In genomic region chr7:98165827-98166667, GRCh38 we compare ENCODE assay signal across 8 cellular contexts. TPM values are rescaled to one million over a fixed set of nuclear protein-coding genes. Genes with fewer than 3 reads are reported as not detected.
DNase-seq lines count a peak whose midpoint lies in the region; ATAC-seq and TF ChIP-seq lines count a peak whose summit lies in the region.

No MANE protein-coding gene starts in this region.

- H3K79me2 ChIP-seq in hepatocyte = no peaks in the 10 kb centered on the region

- H3K27ac ChIP-seq in hepatocyte = no peak overlapping the region

- no peaks in the 10 kb centered on the region for H3K36me3 ChIP-seq in NT2/D1 (ENCODE audit: insufficient read depth, insufficient read length, low read length)
- H3K36me3 ChIP-seq in hepatocyte (replicated peaks; ENCODE audit: insufficient read depth, low read depth) = no peaks in the 10 kb centered on the region

- H3K9me2 ChIP-seq in hepatocyte (replicated peaks; ENCODE audit: insufficient read depth) = no peaks in the 10 kb centered on the region

- no peak overlapping the region for H3K9ac ChIP-seq in NT2/D1 (ENCODE audit: insufficient read length, low read depth)

- H3K4me3 ChIP-seq in NT2/D1 (ENCODE audit: insufficient read length, low read depth) (no peak overlapping the region), hepatocyte (no peak overlapping the region)

- H4K20me1 ChIP-seq in hepatocyte (ENCODE audit: insufficient read depth, poor library complexity, severe bottlenecking) = no peaks in the 10 kb centered on the region

- peak; percentile 68 for TF ChIP-seq CTCF in hepatocyte (IDR thresholded peaks at IDR 0.05; ENCODE audit: poor library complexity)

- H3K4me2 ChIP-seq in hepatocyte = no peak overlapping the region

- H3K4me1 ChIP-seq in NT2/D1 (ENCODE audit: insufficient read depth, insufficient read length) (no peaks in the 10 kb centered on the region), hepatocyte (ENCODE audit: insufficient read depth) (no peaks in the 10 kb centered on the region)

- 71% methylated on average over 16 of the region's 18 CpGs for WGBS in hepatocyte (ENCODE audit: low lambda C conversion rate, missing lambda C conversion rate)

- ATAC-seq in HG02870 (IDR thresholded peaks at IDR 0.05; ENCODE audit: unreplicated experiment) (peak; percentile 70), GM21367 (IDR thresholded peaks at IDR 0.05; ENCODE audit: unreplicated experiment) (no peak)

- no peak overlapping the region for H2AFZ ChIP-seq in hepatocyte

- DNase-seq in ELR (ENCODE audit: low read depth) (peak; percentile 42), NT2/D1 (ENCODE audit: low read depth, low spot score) (peak; percentile 38), hepatocyte (ENCODE audit: low spot score) (peak; percentile 79), 8988T (no peak)
- peak; percentile 58 for DNase-seq in activated naive CD4-positive, alpha-beta T cell treated with anti-CD3 and anti-CD28 coated beads, Interleukin-2, amount 50 U/mL, for 16 hours
- DNase-seq in stimulated activated CD4-positive, alpha-beta T cell treated with anti-CD3 and anti-CD28 coated beads, Interleukin-15, amount 100 ng/mL, for 48 hours (ENCODE audit: low read depth in 2 of 2) = peak; percentile 17 to 35

- H3K27me3 ChIP-seq in NT2/D1 (ENCODE audit: insufficient read depth, insufficient read length) (no peaks in the 10 kb centered on the region), hepatocyte (no peaks in the 10 kb centered on the region)

- no peaks in the 10 kb centered on the region for H3K9me3 ChIP-seq in NT2/D1 (ENCODE audit: insufficient read depth, low read length)
- no peaks in the 10 kb centered on the region for H3K9me3 ChIP-seq in hepatocyte (ENCODE audit: low read depth)

RNA-seq across cellular contexts. Expression of gene BHLHA15, which starts 45.2 kb away (rescaled TPM):
- 0.92 and 2.3 TPM in 2 replicates for total RNA-seq in hepatocyte
- polyA plus RNA-seq in hepatocyte = 0.39 TPM in 1 of 2 replicates, not detected in the other

RNA-seq across cellular contexts. Expression of gene LMTK2, which starts 59.4 kb away (rescaled TPM):
- total RNA-seq in hepatocyte = 10.9 and 13.1 TPM in 2 replicates
- 3.1 and 5.0 TPM in 2 replicates for polyA plus RNA-seq in hepatocyte
